ENCODE assay signal across 20 cellular contexts in genomic region chr11:93213622-93214021, GRCh38. TPM values are rescaled to one million over a fixed set of nuclear protein-coding genes. Genes with fewer than 3 reads are reported as not detected.
DNase-seq lines count a peak whose midpoint lies in the region; ATAC-seq, FAIRE-seq and TF ChIP-seq lines count a peak whose summit lies in the region.
"Had no signal": no experiment of that assay in that cellular context is flagged by ENCODE, and none has a peak within 500 bp of the region (broad histone marks: within the 10 kb centered on the region; RNA-seq: fewer than 3 reads in every experiment).

No MANE protein-coding gene starts in this region.

- intact Hi-C loops in thyroid gland (cut with DNase I) = no loop called here

- H3K27me3 ChIP-seq in H1 (replicated peaks in 1 of 4; ENCODE audit: control insufficient read depth in 3 of 4, extremely low read depth in 1 of 4, insufficient read depth in 3 of 4, low read length in 3 of 4) = no peaks in the 10 kb centered on the region
- no peaks in the 10 kb centered on the region for H3K27me3 ChIP-seq in thyroid gland

- H3K27ac ChIP-seq in H1 (ENCODE audit: low read depth, low read length) (no peak overlapping the region), thyroid gland (peak overlapping the region; percentile 46 to 66 (median 56))
- H3K27ac ChIP-seq: 22Rv1, A549, C4-2B, KMS-11 had no signal

- TF ChIP-seq EP300 in H1 (IDR thresholded peaks at IDR 0.05; ENCODE audit: borderline replicate concordance in 1 of 2, low read depth in 2 of 2, low read length in 2 of 2) = no peak

- no peak overlapping the region for H3K23ac ChIP-seq in H1 (ENCODE audit: insufficient read length)

- H3K9ac ChIP-seq in H1 (replicated peaks in 1 of 4; ENCODE audit: extremely low read depth in 1 of 4, low read depth in 3 of 4, low read length in 3 of 4) = no peak overlapping the region
- H3K9ac ChIP-seq: KMS-11 had no signal

- FAIRE-seq in D721Med (lab: Jason Lieb, UNC) (peak; percentile 56), H1 (lab: Jason Lieb, UNC) (peak; percentile 45)
- FAIRE-seq: A549, GM12892, GM18507 had no signal

- H2BK20ac ChIP-seq in H1 (ENCODE audit: low read length) = no peak overlapping the region

- no peak for ATAC-seq in HG03521 (IDR thresholded peaks at IDR 0.05; ENCODE audit: unreplicated experiment)
- ATAC-seq: A549 had no signal

- 0 out of 7 replicates have a peak, but pooled peaks cover 0 to 3% (median 0%) of the 10 kb centered on the region in 4 experiments for H3K4me1 ChIP-seq in H1 (replicated peaks in 1 of 4; ENCODE audit: control insufficient read depth in 3 of 4, insufficient read depth in 4 of 4, low read length in 3 of 4)
- H3K4me1 ChIP-seq in thyroid gland = peaks cover 18 to 26% of the 10 kb centered on the region in 2 donors
- H3K4me1 ChIP-seq: A549, Caco-2 had no signal

- no peaks in the 10 kb centered on the region for H4K20me1 ChIP-seq in H1 (replicated peaks in 1 of 2; ENCODE audit: control insufficient read depth in 1 of 2, insufficient read depth in 2 of 2, low read length in 2 of 2)

- H3K4me3 ChIP-seq in H1 (ENCODE audit: extremely low read depth in 1 of 4, insufficient read depth in 2 of 4, low read depth in 3 of 4, low read length in 4 of 4) = no peak overlapping the region
- H3K4me3 ChIP-seq in thyroid gland (replicated peaks in 1 of 3) = no peak overlapping the region
- H3K4me3 ChIP-seq in foreskin fibroblast (ENCODE audit: low read depth in 1 of 2, low read length in 2 of 2) = no peak overlapping the region
- H3K4me3 ChIP-seq: A549 had no signal

- no peak overlapping the region for H3K4ac ChIP-seq in H1 (replicated peaks; ENCODE audit: insufficient read length, low read depth, low read length)

- no peaks in the 10 kb centered on the region for H3K79me2 ChIP-seq in H1 (ENCODE audit: control insufficient read depth in 1 of 2, insufficient read depth in 2 of 2, low read length in 2 of 2)

- H3K9me3 ChIP-seq in H1 (ENCODE audit: insufficient read depth in 2 of 2, low read depth in 1 of 2, low read length in 1 of 2) (no peaks in the 10 kb centered on the region), thyroid gland (no peaks in the 10 kb centered on the region)
- H3K9me3 ChIP-seq: A549 had no signal

- H2BK15ac ChIP-seq in H1 (ENCODE audit: low read length) = no peak overlapping the region

- no peak overlapping the region for H3K18ac ChIP-seq in H1 (ENCODE audit: extremely low read depth, low read length)

- CTCF ChIA-PET in H1 (lab: Charles Lee; ENCODE audit: partially characterized antibody) = interaction anchor here (1.4 to 2.3 kb wide), 2 partner anchors 13 to 21 kb away, joined by 5 to 8 read pairs; no protein-coding TSS in a partner anchor

- no peak overlapping the region for H4K8ac ChIP-seq in H1 (ENCODE audit: extremely low read depth, insufficient read depth, low read length)

- H2BK12ac ChIP-seq in H1 (ENCODE audit: low read depth, low read length) = no peak overlapping the region

- H2BK120ac ChIP-seq in H1 (replicated peaks; ENCODE audit: low read depth, low read length) = no peak overlapping the region

- H2AK5ac ChIP-seq in H1 (ENCODE audit: low read depth, low read length) = no peak overlapping the region

- H3K36me3 ChIP-seq in H1 (ENCODE audit: control insufficient read depth in 2 of 4, insufficient read depth in 4 of 4, low read length in 3 of 4) (no peaks in the 10 kb centered on the region), thyroid gland (no peaks in the 10 kb centered on the region)

- no peak overlapping the region for H3K56ac ChIP-seq in H1 (replicated peaks; ENCODE audit: insufficient read length, low read depth, low read length)

- no peak overlapping the region for H4K5ac ChIP-seq in H1 (ENCODE audit: insufficient read length, low read depth, low read length)

- no peak overlapping the region for H3K4me2 ChIP-seq in H1 (ENCODE audit: insufficient read depth in 1 of 2, low read depth in 2 of 2, low read length in 2 of 2)
- H3K4me2 ChIP-seq: A549, KMS-11 had no signal

- no peak overlapping the region for H3K14ac ChIP-seq in H1 (ENCODE audit: insufficient read length)

- H2AFZ ChIP-seq in H1 (ENCODE audit: low read length) = no peak overlapping the region

- no peak overlapping the region for H2BK5ac ChIP-seq in H1 (ENCODE audit: low read depth, low read length)

- TF ChIP-seq POLR2A in H1 (IDR thresholded peaks at IDR 0.05; ENCODE audit: control extremely low read depth in 1 of 2, low read depth in 2 of 2, low read length in 2 of 2) = no peak
- no peak for TF ChIP-seq POLR2A in thyroid gland (IDR thresholded peaks at IDR 0.05)

- no peak for TF ChIP-seq RAD21 in H1 (IDR thresholded peaks at IDR 0.05 in 1 of 2, conservative IDR thresholded peaks at IDR 0.05 in 1 of 2; ENCODE audit: low read depth in 2 of 2, low read length in 2 of 2)

- POLR2A ChIA-PET in H1 (lab: Charles Lee; ENCODE audit: partially characterized antibody) = interaction anchor here (1.1 to 2.5 kb wide), 2 partner anchors 16 to 22 kb away, joined by 3 to 21 read pairs; partner anchors contain the start of gene SLC36A4

- H3K79me1 ChIP-seq in H1 (ENCODE audit: low read depth, low read length) = no peaks in the 10 kb centered on the region

- TF ChIP-seq CTCF in D721Med (IDR thresholded peaks at IDR 0.05; ENCODE audit: insufficient read depth, missing control alignments) = no peak
- TF ChIP-seq CTCF in H1 (IDR thresholded peaks at IDR 0.05; ENCODE audit: control extremely low read depth in 1 of 3, insufficient read depth in 1 of 3, low read depth in 1 of 3, low read length in 3 of 3) = no peak
- TF ChIP-seq CTCF in thyroid gland (IDR thresholded peaks at IDR 0.05) = no peak
- no peak for TF ChIP-seq CTCF in foreskin fibroblast (IDR thresholded peaks at IDR 0.05; ENCODE audit: low read depth, low read length)

- no peaks in the 10 kb centered on the region for H3K23me2 ChIP-seq in H1 (ENCODE audit: low read depth, low read length)

- no peak overlapping the region for H4K91ac ChIP-seq in H1 (replicated peaks; ENCODE audit: insufficient read length, low read length)

- DNase-seq in DMS53 (lab: John Stamatoyannopoulos, UW) = peak; percentile 58
- DNase-seq in DMS53 treated with DMSO at 0.1 percent for 48 hours (lab: John Stamatoyannopoulos, UW; ENCODE audit: unreplicated experiment) = no peak
- no peak for DNase-seq in D721Med (ENCODE audit: insufficient read length, low spot score)
- DNase-seq in H1 (ENCODE audit: low read depth in 1 of 2, low spot score in 2 of 2) = no peak
- peak in 1 of 2 donors; percentile 21 for DNase-seq in thyroid gland
- no peak for DNase-seq in foreskin fibroblast
- DNase-seq: AML-193; Caco-2; CD4-positive, alpha-beta T cell; DMS153; GDM1; GOT3; H9 had no signal

TF ChIP-seq in H1, 55 proteins besides CTCF, POLR2A, EP300 and RAD21:
- TF ChIP-seq GABPA (IDR thresholded peaks at IDR 0.05; ENCODE audit: borderline replicate concordance, insufficient read depth, low read length) (no peak), TEAD4 (IDR thresholded peaks at IDR 0.05; ENCODE audit: low read depth, low read length) (peak; percentile 10; the same call in 1 of the 2 replicates)

RNA-seq across cellular contexts. Expression of gene SLC36A4, which starts 15.8 kb away (rescaled TPM):
- 22.7 and 24.4 TPM in 2 replicates for total RNA-seq in H1 (2021; fragmentation: NEBNext Ultra II Directional; extraction: Animal tissue kit (Norgen Biotek cat#: 25700))
- polyA plus RNA-seq in H1 (2011; rRNA removed) = 7.3 and 10.2 TPM in 2 replicates
- polyA plus RNA-seq in H1 (2011; cell fraction: cytosol; rRNA removed) = 12.1 TPM
- polyA plus RNA-seq in H1 (2011; cell fraction: nucleus; rRNA removed) = 9.6 TPM
- polyA plus RNA-seq in H1 (2012, experiment 1 of 2) = 12.2 to 27.0 TPM (median 16.9 TPM) in 4 replicates
- 1.7 TPM for polyA plus RNA-seq in H1 (2012, experiment 2 of 2)
- 16.1 TPM for polyA plus RNA-seq in H1 (2013, experiment 1 of 2)
- polyA plus RNA-seq in H1 (2013, experiment 2 of 2) = 14.5 TPM
- 20.8 and 28.6 TPM in 2 replicates for polyA minus RNA-seq in H1 (2011; rRNA and poly(A)+ RNA removed)
- 12.2 TPM for polyA minus RNA-seq in H1 (2011; cell fraction: cytosol; rRNA and poly(A)+ RNA removed)
- 54.2 TPM for polyA minus RNA-seq in H1 (2011; cell fraction: nucleus; rRNA and poly(A)+ RNA removed)
- total RNA-seq in thyroid gland = 10 to 100 TPM; 24.8 to 50.2 (median 39.2) TPM
